Comparison of ENCODE assay signal across 17 cellular contexts in genomic region chr5:168447748-168448147, GRCh38.
"Had no signal": no experiment of that assay in that cellular context is flagged by ENCODE, and none has a peak within 500 bp of the region (broad histone marks: within the 10 kb centered on the region; RNA-seq: fewer than 3 reads in every experiment).

No MANE protein-coding gene starts in this region.

- FAIRE-seq: endothelial cell of umbilical vein, urothelium cell line had no signal

- H3K27me3 Mint-ChIP-seq: activated T-helper 17 cell treated with anti-CD3 and anti-CD28 coated beads, Interleukin-2, amount 50 U/mL, for 72 hours had no signal

- H3K9me3 Mint-ChIP-seq: activated T-helper 17 cell treated with anti-CD3 and anti-CD28 coated beads, Interleukin-2, amount 50 U/mL, for 72 hours; immature natural killer cell; nephron progenitor cell; stimulated activated effector memory CD8-positive, alpha-beta T cell treated with anti-CD3 and anti-CD28 coated beads, Interleukin-12 subunit alpha, Interleukin-12 subunit beta, amount 100 ng/mL, for 72 hours had no signal

- H3K27ac ChIP-seq: ascending aorta, cardiac muscle cell, colonic mucosa, foreskin keratinocyte, ovary, thoracic aorta had no signal

- H3K27me3 ChIP-seq: ascending aorta, cardiac muscle cell, colonic mucosa, foreskin keratinocyte, ovary had no signal

- DNase-seq: activated CD4-positive, alpha-beta T cell treated with anti-CD3 and anti-CD28 coated beads, Interleukin-2, amount 50 U/mL, for 1 hour; activated naive CD4-positive, alpha-beta T cell treated with Interleukin-2 at 50 U/mL for 16 hours; colonic mucosa; effector CD4-positive, alpha-beta T cell; foreskin keratinocyte; immature natural killer cell; nephron progenitor cell; stimulated activated CD4-positive, alpha-beta T cell treated with anti-CD3 and anti-CD28 coated beads, Interleukin-12 subunit alpha, Interleukin-12 subunit beta, amount 100 ng/mL, for 4 hours had no signal

- H3K4me1 ChIP-seq: ascending aorta, colonic mucosa had no signal

- H3K4me3 Mint-ChIP-seq: activated T-helper 17 cell treated with anti-CD3 and anti-CD28 coated beads, Interleukin-2, amount 50 U/mL, for 72 hours; immature natural killer cell; nephron progenitor cell; stimulated activated effector memory CD8-positive, alpha-beta T cell treated with anti-CD3 and anti-CD28 coated beads, Interleukin-12 subunit alpha, Interleukin-12 subunit beta, amount 100 ng/mL, for 72 hours had no signal

- H3K4me3 ChIP-seq: ascending aorta, cardiac muscle cell, colonic mucosa, ovary, thoracic aorta had no signal

- H3K36me3 ChIP-seq: ascending aorta, cardiac muscle cell, colonic mucosa, ovary, thoracic aorta had no signal

- H3K36me3 Mint-ChIP-seq: immature natural killer cell; stimulated activated effector memory CD8-positive, alpha-beta T cell treated with anti-CD3 and anti-CD28 coated beads, Interleukin-12 subunit alpha, Interleukin-12 subunit beta, amount 100 ng/mL, for 72 hours had no signal

- ATAC-seq: activated CD4-positive, CD25-positive, alpha-beta regulatory T cell treated with anti-CD3 and anti-CD28 coated beads, Interleukin-2, amount 50 U/mL, for 24 hours; activated T-helper 17 cell treated with anti-CD3 and anti-CD28 coated beads, Interleukin-2, amount 50 U/mL, for 72 hours; foreskin keratinocyte; stimulated activated effector memory CD8-positive, alpha-beta T cell treated with anti-CD3 and anti-CD28 coated beads, Interleukin-12 subunit alpha, Interleukin-12 subunit beta, amount 100 ng/mL, for 72 hours had no signal

- H3K4me1 Mint-ChIP-seq: activated T-helper 17 cell treated with anti-CD3 and anti-CD28 coated beads, Interleukin-2, amount 50 U/mL, for 72 hours; immature natural killer cell; stimulated activated effector memory CD8-positive, alpha-beta T cell treated with anti-CD3 and anti-CD28 coated beads, Interleukin-12 subunit alpha, Interleukin-12 subunit beta, amount 100 ng/mL, for 72 hours had no signal

- H3K27ac Mint-ChIP-seq: activated T-helper 17 cell treated with anti-CD3 and anti-CD28 coated beads, Interleukin-2, amount 50 U/mL, for 72 hours; immature natural killer cell; nephron progenitor cell; stimulated activated effector memory CD8-positive, alpha-beta T cell treated with anti-CD3 and anti-CD28 coated beads, Interleukin-12 subunit alpha, Interleukin-12 subunit beta, amount 100 ng/mL, for 72 hours had no signal

- H3K9me3 ChIP-seq: ascending aorta, colonic mucosa, ovary, thoracic aorta had no signal
